ENCODE assay signal across 1 cellular context in genomic region chr20:3215349-3215917, GRCh38.
TF ChIP-seq lines count a peak whose summit lies in the region.

No MANE protein-coding gene starts in this region.

TF ChIP-seq in HepG2, 621 proteins besides CTCF, POLR2A, EP300 and RAD21:
- TF ChIP-seq ZNF83 (CRISPR knock-in tag; IDR thresholded peaks at IDR 0.05; ENCODE audit: borderline replicate concordance) (0 out of 2 replicates have a peak, but pooled peaks have one; percentile 5), ZNF121 (CRISPR knock-in tag; IDR thresholded peaks at IDR 0.05) (peak; percentile 51; the same call in 1 of the 2 replicates)
